ENCODE assay signal across 30 cellular contexts in the genomic region with DNA sequence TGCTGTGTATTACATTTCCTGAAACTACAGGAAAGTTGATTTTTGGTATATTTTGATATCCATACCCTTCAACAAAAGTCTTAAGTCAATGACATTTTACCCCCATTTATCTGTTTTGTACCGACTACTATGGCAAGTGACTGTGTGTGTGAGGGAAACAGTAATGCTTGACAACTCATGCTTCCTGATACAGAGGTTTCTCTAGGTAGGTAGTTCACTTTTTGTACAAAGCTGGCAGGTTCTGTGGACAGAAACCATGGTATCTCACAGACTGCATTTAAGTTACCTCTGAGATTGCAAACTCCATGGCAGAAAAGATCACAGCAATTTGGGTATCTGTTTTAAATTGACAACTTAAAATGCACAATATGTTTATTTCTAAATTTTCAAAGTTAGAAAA.
"Had no signal": no experiment of that assay in that cellular context is flagged by ENCODE, and none has a peak within 500 bp of the region (broad histone marks: within the 10 kb centered on the region; RNA-seq: fewer than 3 reads in every experiment).

No MANE protein-coding gene starts in this region.

- H3K27ac Mint-ChIP-seq: immature natural killer cell; mesothelial cell of epicardium; naive thymus-derived CD4-positive, alpha-beta T cell; stimulated activated effector memory CD8-positive, alpha-beta T cell treated with anti-CD3 and anti-CD28 coated beads, Interleukin-12 subunit alpha, Interleukin-12 subunit beta, amount 100 ng/mL, for 72 hours had no signal

- H3K27me3 Mint-ChIP-seq: naive thymus-derived CD4-positive, alpha-beta T cell; natural killer cell treated with Interleukin-12 subunit alpha and Interleukin-12 subunit beta and Interleukin-15 and Interleukin-18, amount 100 ng/mL, for 72 hours had no signal

- DNase-seq: hypothalamus; immature natural killer cell; kidney; left colon; left lung; lower lobe of right lung; mammary epithelial cell; mesendoderm; naive thymus-derived CD4-positive, alpha-beta T cell; nucleus accumbens; pancreas; posterior cingulate gyrus; retina; right cardiac atrium; sigmoid colon; small intestine; spleen; stimulated activated CD4-positive, alpha-beta T cell treated with anti-CD3 and anti-CD28 coated beads, Interleukin-4, amount 100 ng/mL, for 24 hours; stimulated activated naive CD8-positive, alpha-beta T cell treated with anti-CD3 and anti-CD28 coated beads, Interleukin-15, Interleukin-2, amounts not matched to agents 100 U/mL and 50 U/mL, for 24 hours; stomach; tibial artery; trophoblast cell; upper lobe of right lung had no signal

- H3K4me1 ChIP-seq: prostate gland had no signal

- H3K9me3 ChIP-seq: left lung, lower lobe of right lung, pancreas, prostate gland, sigmoid colon, spleen, stomach, thoracic aorta, tibial artery, upper lobe of right lung had no signal

- FAIRE-seq: islet of Langerhans, kidney, pancreas, small intestine, urothelium cell line had no signal

- H3K9me3 Mint-ChIP-seq: immature natural killer cell; mesothelial cell of epicardium; naive thymus-derived CD4-positive, alpha-beta T cell; natural killer cell treated with Interleukin-12 subunit alpha and Interleukin-12 subunit beta and Interleukin-15 and Interleukin-18, amount 100 ng/mL, for 72 hours; stimulated activated effector memory CD8-positive, alpha-beta T cell treated with anti-CD3 and anti-CD28 coated beads, Interleukin-12 subunit alpha, Interleukin-12 subunit beta, amount 100 ng/mL, for 72 hours had no signal

- H3K36me3 ChIP-seq: left lung, lower lobe of right lung, pancreas, prostate gland, sigmoid colon, spleen, stomach, thoracic aorta, tibial artery, upper lobe of right lung had no signal

- H3K36me3 Mint-ChIP-seq: immature natural killer cell; mesothelial cell of epicardium; stimulated activated effector memory CD8-positive, alpha-beta T cell treated with anti-CD3 and anti-CD28 coated beads, Interleukin-12 subunit alpha, Interleukin-12 subunit beta, amount 100 ng/mL, for 72 hours had no signal

- H3K4me3 ChIP-seq: left lung, lower lobe of right lung, pancreas, prostate gland, sigmoid colon, spleen, stomach, thoracic aorta, tibial artery, upper lobe of right lung had no signal

- H3K27ac ChIP-seq: left lung, lower lobe of right lung, pancreas, prostate gland, sigmoid colon, spleen, stomach, thoracic aorta, tibial artery, upper lobe of right lung had no signal

- ATAC-seq: left colon; left lung; lower lobe of right lung; naive thymus-derived CD4-positive, alpha-beta T cell; natural killer cell treated with Interleukin-12 subunit alpha and Interleukin-12 subunit beta and Interleukin-15 and Interleukin-18, amount 100 ng/mL, for 72 hours; pancreas; right cardiac atrium; stimulated activated effector memory CD8-positive, alpha-beta T cell treated with anti-CD3 and anti-CD28 coated beads, Interleukin-12 subunit alpha, Interleukin-12 subunit beta, amount 100 ng/mL, for 72 hours; stimulated activated naive CD8-positive, alpha-beta T cell treated with anti-CD3 and anti-CD28 coated beads, Interleukin-15, Interleukin-2, amounts not matched to agents 100 U/mL and 50 U/mL, for 24 hours; upper lobe of right lung had no signal

- H3K4me3 Mint-ChIP-seq: immature natural killer cell; mesothelial cell of epicardium; naive thymus-derived CD4-positive, alpha-beta T cell; natural killer cell treated with Interleukin-12 subunit alpha and Interleukin-12 subunit beta and Interleukin-15 and Interleukin-18, amount 100 ng/mL, for 72 hours; stimulated activated effector memory CD8-positive, alpha-beta T cell treated with anti-CD3 and anti-CD28 coated beads, Interleukin-12 subunit alpha, Interleukin-12 subunit beta, amount 100 ng/mL, for 72 hours had no signal

- H3K27me3 ChIP-seq: left lung, pancreas, sigmoid colon, spleen, stomach, tibial artery, upper lobe of right lung had no signal
